In the genomic region with DNA sequence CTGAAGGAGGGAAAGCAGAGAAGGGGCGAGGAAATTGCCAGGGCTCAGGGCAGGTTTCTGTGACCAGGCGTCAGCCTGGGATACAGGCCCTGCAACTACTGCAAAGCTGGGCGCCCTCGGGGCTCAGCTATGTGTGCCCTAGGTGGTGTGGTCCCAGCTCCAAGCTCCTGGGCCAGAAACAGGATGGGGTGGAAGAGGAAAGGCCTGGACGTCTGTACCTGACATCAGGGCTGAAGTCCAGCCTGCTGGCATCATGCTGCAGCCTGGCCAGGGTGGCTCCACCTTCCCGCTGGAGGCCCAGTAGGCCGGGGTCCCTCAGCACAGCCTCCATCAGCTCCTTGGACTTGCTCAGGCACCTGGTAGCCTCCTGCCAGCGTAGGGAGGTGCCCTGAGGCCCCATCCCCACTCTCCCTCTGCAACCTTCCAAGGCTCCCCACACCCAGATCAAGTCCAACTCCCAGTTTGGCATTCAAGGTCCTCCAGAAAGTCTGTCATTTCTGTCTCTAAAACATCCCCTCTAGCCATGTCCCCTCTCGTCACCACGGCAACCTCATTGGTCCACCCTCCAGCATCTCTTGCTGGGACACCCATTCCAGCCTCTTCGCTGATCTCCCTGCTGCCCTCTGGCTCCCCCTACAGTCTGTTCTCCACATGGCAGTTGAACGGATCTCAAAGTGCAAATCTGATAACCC, we compare ENCODE assay signal across 8 cellular contexts.
DNase-seq lines count a peak whose midpoint lies in the region; ATAC-seq and TF ChIP-seq lines count a peak whose summit lies in the region.

No MANE protein-coding gene starts in this region.

- peak; percentile 70 for TF ChIP-seq CTCF in GM12801 (IDR thresholded peaks at IDR 0.05; ENCODE audit: extremely low read depth, insufficient read length)

- peak; percentile 37 for DNase-seq in MV-4-11 (lab: John Stamatoyannopoulos, UW)
- DNase-seq in UCSD-AML1 (lab: John Stamatoyannopoulos, UW; ENCODE audit: unreplicated experiment): peak; percentile 67
- DNase-seq in T47D (ENCODE audit: low read depth in 1 of 2, low spot score in 1 of 2): peak; percentile 67 to 80
- DNase-seq in islet precursor cell: peak; percentile 88
- DNase-seq in stimulated activated CD4-positive, alpha-beta T cell treated with anti-CD3 and anti-CD28 coated beads, Interleukin-4, amount 100 ng/mL, for 1 hour: peak; percentile 52

- in situ Hi-C loops in T47D (cut with HindIII; ENCODE audit: low pct_unique_long_range_greater_than_20kb, low sequenced_read_pairs): no loop called here

- ATAC-seq in HG02938 (IDR thresholded peaks at IDR 0.05; ENCODE audit: unreplicated experiment) (no peak), HG02885 (IDR thresholded peaks at IDR 0.05; ENCODE audit: poor library complexity, unreplicated experiment) (no peak)

Comparison
In these comparisons a context has a peak if more than half of its experiments do, and no peak if none do; other contexts are left out.
1. DNase-seq: peak in every context shown above with its lines; median percentile 88 in islet precursor cell; 74 in T47D; 67 in UCSD-AML1; 52 in stimulated activated CD4-positive, alpha-beta T cell treated with anti-CD3 and anti-CD28 coated beads, Interleukin-4, amount 100 ng/mL, for 1 hour; 37 in MV-4-11.